21 cellular contexts compared by ENCODE assay signal in the genomic region with DNA sequence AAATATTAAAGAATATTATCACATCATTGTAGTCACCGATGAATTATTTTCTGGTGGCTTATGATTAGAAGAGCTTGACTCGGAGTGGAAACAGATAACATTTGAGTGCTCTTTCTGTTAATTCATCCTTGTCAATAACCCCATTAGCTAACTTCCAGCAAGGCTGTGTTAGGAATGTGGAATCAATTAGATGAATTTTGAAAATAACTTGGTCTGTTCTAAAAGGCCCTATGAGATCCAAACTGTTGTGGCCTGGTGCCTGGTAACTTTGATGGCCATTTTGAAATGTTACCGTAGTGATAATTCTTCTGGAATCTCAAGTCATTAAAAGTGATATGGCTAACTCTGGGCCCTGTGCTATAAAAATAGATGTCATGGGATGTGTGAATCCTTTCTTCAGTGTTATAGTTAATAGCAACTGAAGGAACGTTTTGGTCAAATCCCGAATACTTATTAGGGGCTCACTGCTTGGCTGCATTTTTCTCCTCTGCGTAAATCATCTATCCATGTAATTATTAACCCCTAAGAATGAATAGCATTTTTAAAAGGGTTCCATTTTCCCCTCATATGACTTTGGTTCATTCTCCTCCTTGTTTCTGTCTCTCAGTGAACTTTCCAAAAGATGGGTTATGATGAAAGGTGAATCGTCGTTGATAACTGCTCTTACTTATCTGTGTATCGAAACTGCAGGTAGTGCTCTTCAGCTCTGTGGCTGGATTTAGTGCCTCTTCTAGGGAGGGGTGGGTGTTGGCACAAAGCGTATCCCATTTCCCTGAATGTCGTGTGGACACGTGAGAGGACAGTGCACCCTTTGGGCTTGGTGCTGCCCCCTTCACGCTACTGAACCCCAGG.
DNase-seq lines count a peak whose midpoint lies in the region; ATAC-seq, FAIRE-seq and TF ChIP-seq lines count a peak whose summit lies in the region.
"Had no signal": no experiment of that assay in that cellular context is flagged by ENCODE, and none has a peak within 500 bp of the region (broad histone marks: within the 10 kb centered on the region; RNA-seq: fewer than 3 reads in every experiment).

No MANE protein-coding gene starts in this region.

- H3K27me3 ChIP-seq in H1 (replicated peaks in 1 of 4; ENCODE audit: control insufficient read depth in 3 of 4, extremely low read depth in 1 of 4, insufficient read depth in 3 of 4, low read length in 3 of 4) (no peaks in the 10 kb centered on the region), trophoblast cell (ENCODE audit: insufficient read depth, low read length) (no peaks in the 10 kb centered on the region)
- H3K27me3 ChIP-seq: adrenal gland, dorsolateral prefrontal cortex had no signal

- no peak for TF ChIP-seq EP300 in H1 (IDR thresholded peaks at IDR 0.05; ENCODE audit: borderline replicate concordance in 1 of 2, low read depth in 2 of 2, low read length in 2 of 2)

- WGBS in H1 (ENCODE audit: extremely low coverage in 1 of 2, insufficient coverage in 1 of 2, insufficient read length in 1 of 2, insufficient replicate concordance in 2 of 2, low coverage in 1 of 2, low lambda C conversion rate in 2 of 2, missing lambda C conversion rate in 1 of 2), 2 experiments, result 86% methylated on average over 13 of the region's 13 CpGs; no CpG with 5 or more reads in 1 of the 2 experiments
- no CpG with 5 or more reads among the region's 13 CpGs for WGBS in trophoblast cell (ENCODE audit: extremely low coverage, insufficient coverage, insufficient read length)

- no TSS peak for BruUV-seq in MCF 10A (replicated peaks; lab: Mats Ljungman, UMichigan)

- H4K12ac ChIP-seq in trophoblast cell (ENCODE audit: low read depth, low read length), result no peak overlapping the region

- H3K4me3 ChIP-seq in H1 (ENCODE audit: extremely low read depth in 1 of 4, insufficient read depth in 2 of 4, low read depth in 3 of 4, low read length in 4 of 4) (no peak overlapping the region), trophoblast cell (ENCODE audit: low read depth, low read length) (no peak overlapping the region)
- H3K4me3 ChIP-seq: adrenal gland, dorsolateral prefrontal cortex had no signal

- H3K23ac ChIP-seq in H1 (ENCODE audit: insufficient read length) (no peak overlapping the region), trophoblast cell (ENCODE audit: low read length) (no peak overlapping the region)

- no peak overlapping the region for H2BK20ac ChIP-seq in H1 (ENCODE audit: low read length)

- H2AK5ac ChIP-seq in H1 (ENCODE audit: low read depth, low read length) (no peak overlapping the region), trophoblast cell (ENCODE audit: low read length) (peak overlapping the region; percentile 20)

- H3K79me2 ChIP-seq in H1 (ENCODE audit: control insufficient read depth in 1 of 2, insufficient read depth in 2 of 2, low read length in 2 of 2), result peaks cover 13 to 98% of the 10 kb centered on the region in 2 experiments
- H3K79me2 ChIP-seq in trophoblast cell (ENCODE audit: control insufficient read depth, insufficient read depth, low read length, poor library complexity), result peaks cover 36% of the 10 kb centered on the region

- H3K9ac ChIP-seq in H1 (replicated peaks in 1 of 4; ENCODE audit: extremely low read depth in 1 of 4, low read depth in 3 of 4, low read length in 3 of 4), result no peak overlapping the region
- no peak overlapping the region for H3K9ac ChIP-seq in trophoblast cell (ENCODE audit: low read length)

- H2BK5ac ChIP-seq in H1 (ENCODE audit: low read depth, low read length) (peak overlapping the region; percentile 47; the same call in 1 of the 2 replicates), trophoblast cell (ENCODE audit: low read depth, low read length, poor library complexity) (peak overlapping the region; percentile 26)

- TF ChIP-seq CTCF in H1 (IDR thresholded peaks at IDR 0.05; ENCODE audit: control extremely low read depth in 1 of 3, insufficient read depth in 1 of 3, low read depth in 1 of 3, low read length in 3 of 3) (no peak), MCF 10A (IDR thresholded peaks at IDR 0.05; ENCODE audit: unreplicated experiment) (no peak)

- no peak overlapping the region for H3K56ac ChIP-seq in H1 (replicated peaks; ENCODE audit: insufficient read length, low read depth, low read length)

- no peak overlapping the region for H2BK15ac ChIP-seq in H1 (ENCODE audit: low read length)

- no peak overlapping the region for H3K27ac Mint-ChIP-seq in stimulated activated naive CD8-positive, alpha-beta T cell treated with anti-CD3 and anti-CD28 coated beads, Interleukin-15, amount 100 ng/mL, for 72 hours
- no peak overlapping the region for H3K27ac Mint-ChIP-seq in MCF 10A (ENCODE audit: low read depth, unreplicated experiment)
- H3K27ac Mint-ChIP-seq: activated CD8-positive, alpha-beta memory T cell treated with anti-CD3 and anti-CD28 coated beads, Interleukin-2, amount 10 ng/mL, durations not matched to agents 7 days and 5 days; CD4-positive, alpha-beta T cell; naive thymus-derived CD4-positive, alpha-beta T cell had no signal

- H3K9me3 ChIP-seq in H1 (ENCODE audit: insufficient read depth in 2 of 2, low read depth in 1 of 2, low read length in 1 of 2) (no peaks in the 10 kb centered on the region), trophoblast cell (ENCODE audit: insufficient read depth, low read depth, low read length) (no peaks in the 10 kb centered on the region)
- H3K9me3 ChIP-seq: adrenal gland had no signal

- peaks cover 62% of the 10 kb centered on the region for H3K4me1 Mint-ChIP-seq in stimulated activated naive CD8-positive, alpha-beta T cell treated with anti-CD3 and anti-CD28 coated beads, Interleukin-15, amount 100 ng/mL, for 72 hours
- peaks cover 12% of the 10 kb centered on the region for H3K4me1 Mint-ChIP-seq in MCF 10A (ENCODE audit: insufficient read depth, unreplicated experiment)

- TF ChIP-seq POLR2A in H1 (IDR thresholded peaks at IDR 0.05; ENCODE audit: control extremely low read depth in 1 of 2, low read depth in 2 of 2, low read length in 2 of 2), result no peak

- TF ChIP-seq RAD21 in H1 (IDR thresholded peaks at IDR 0.05 in 1 of 2, conservative IDR thresholded peaks at IDR 0.05 in 1 of 2; ENCODE audit: low read depth in 2 of 2, low read length in 2 of 2), result no peak

- FAIRE-seq in H1 (lab: Jason Lieb, UNC), result no peak
- FAIRE-seq: GM12892 had no signal

- H3K4me2 ChIP-seq in H1 (ENCODE audit: insufficient read depth in 1 of 2, low read depth in 2 of 2, low read length in 2 of 2), result no peak overlapping the region
- H3K4me2 ChIP-seq in trophoblast cell (ENCODE audit: low read length), result no peak overlapping the region

- H3K4ac ChIP-seq in H1 (replicated peaks; ENCODE audit: insufficient read length, low read depth, low read length) (no peak overlapping the region), trophoblast cell (ENCODE audit: low read depth, low read length) (peak overlapping the region; percentile 78)

- no peaks in the 10 kb centered on the region for H3K9me3 Mint-ChIP-seq in stimulated activated naive CD8-positive, alpha-beta T cell treated with anti-CD3 and anti-CD28 coated beads, Interleukin-15, amount 100 ng/mL, for 72 hours
- no peaks in the 10 kb centered on the region for H3K9me3 Mint-ChIP-seq in MCF 10A (ENCODE audit: unreplicated experiment)
- H3K9me3 Mint-ChIP-seq: CD4-positive, alpha-beta T cell; naive thymus-derived CD4-positive, alpha-beta T cell had no signal

- peak; percentile 38 for ATAC-seq in stimulated activated naive CD8-positive, alpha-beta T cell treated with anti-CD3 and anti-CD28 coated beads, Interleukin-15, Interleukin-2, amounts not matched to agents 100 U/mL and 50 U/mL, for 24 hours
- no peak for ATAC-seq in stimulated activated naive CD8-positive, alpha-beta T cell treated with anti-CD3 and anti-CD28 coated beads, Interleukin-15, amount 100 ng/mL, for 72 hours
- ATAC-seq in GM21717 (IDR thresholded peaks at IDR 0.05; ENCODE audit: unreplicated experiment), result no peak
- ATAC-seq: activated CD8-positive, alpha-beta memory T cell treated with anti-CD3 and anti-CD28 coated beads, Interleukin-2, amount 10 ng/mL, durations not matched to agents 7 days and 5 days; naive thymus-derived CD4-positive, alpha-beta T cell had no signal

- intact Hi-C loops in MCF 10A (cut with micrococcal nuclease), result no loop called here

- H3K18ac ChIP-seq in H1 (ENCODE audit: extremely low read depth, low read length) (no peak overlapping the region), trophoblast cell (ENCODE audit: low read length) (peak overlapping the region; percentile 31)

- H3K23me2 ChIP-seq in H1 (ENCODE audit: low read depth, low read length), result no peaks in the 10 kb centered on the region

- H2AFZ ChIP-seq in H1 (ENCODE audit: low read length) (no peak overlapping the region), trophoblast cell (ENCODE audit: insufficient read depth, low read length, poor library complexity) (no peak overlapping the region)

- CTCF ChIA-PET in H1 (lab: Charles Lee; ENCODE audit: partially characterized antibody) (interaction anchor here (1.1 to 2.6 kb wide), 4 partner anchors 11 to 47 kb away, joined by 4 to 7 read pairs (median 4); no protein-coding TSS in a partner anchor), MCF 10A (lab: Yijun Ruan, JAX) (interaction anchor here (0.6 kb wide), 1 partner anchor 14 kb away, joined by 3 read pairs; no protein-coding TSS in a partner anchor)

- H3K36me3 Mint-ChIP-seq in MCF 10A (ENCODE audit: insufficient read depth, unreplicated experiment), result no peaks in the 10 kb centered on the region
- H3K36me3 Mint-ChIP-seq: activated CD8-positive, alpha-beta memory T cell treated with anti-CD3 and anti-CD28 coated beads, Interleukin-2, amount 10 ng/mL, durations not matched to agents 7 days and 5 days had no signal

- H3K4me1 ChIP-seq in H1 (replicated peaks in 1 of 4; ENCODE audit: control insufficient read depth in 3 of 4, insufficient read depth in 4 of 4, low read length in 3 of 4) (peaks cover 3 to 30% (median 26%) of the 10 kb centered on the region in 4 experiments), trophoblast cell (ENCODE audit: control insufficient read depth in 1 of 2, insufficient read depth in 2 of 2, low read length in 2 of 2) (peaks cover 28 to 41% of the 10 kb centered on the region in 2 experiments)

- H3K14ac ChIP-seq in H1 (ENCODE audit: insufficient read length) (no peak overlapping the region), trophoblast cell (ENCODE audit: low read length) (peak overlapping the region; percentile 6)

- H2BK120ac ChIP-seq in H1 (replicated peaks; ENCODE audit: low read depth, low read length) (no peak overlapping the region), trophoblast cell (ENCODE audit: insufficient read depth, low read length, poor library complexity) (peak overlapping the region; percentile 67)

- H2BK12ac ChIP-seq in H1 (ENCODE audit: low read depth, low read length), result no peak overlapping the region
- peak overlapping the region; percentile 56 for H2BK12ac ChIP-seq in trophoblast cell (ENCODE audit: low read length)

- POLR2A ChIA-PET in H1 (lab: Charles Lee; ENCODE audit: partially characterized antibody), result interaction anchor here (0.6 to 1.3 kb wide), 2 partner anchors 10 to 29 kb away, joined by 3 read pairs; no protein-coding TSS in a partner anchor
- POLR2A ChIA-PET in MCF 10A (lab: Yijun Ruan, JAX), result interaction anchor here (0.7 kb wide), 1 partner anchor 11 kb away, joined by 3 read pairs; no protein-coding TSS in a partner anchor

- no peak for DNase-seq in stimulated activated naive CD8-positive, alpha-beta T cell treated with anti-CD3 and anti-CD28 coated beads, Interleukin-15, Interleukin-2, amounts not matched to agents 100 U/mL and 50 U/mL, for 24 hours
- DNase-seq in stimulated activated naive CD8-positive, alpha-beta T cell treated with anti-CD3 and anti-CD28 coated beads, Interleukin-15, amount 100 ng/mL, for 72 hours, result no peak
- DNase-seq in H1 (ENCODE audit: low read depth in 1 of 2, low spot score in 2 of 2) (no peak), trophoblast cell (no peak), NCI-H1092 (lab: John Stamatoyannopoulos, UW) (no peak), SKM-1 (lab: John Stamatoyannopoulos, UW; ENCODE audit: unreplicated experiment) (no peak), MCF 10A (ENCODE audit: unreplicated experiment) (no peak)
- DNase-seq: activated CD4-positive, alpha-beta T cell treated with anti-CD3 and anti-CD28 coated beads for 4 hours; activated CD8-positive, alpha-beta memory T cell treated with anti-CD3 and anti-CD28 coated beads, Interleukin-2, amount 10 ng/mL, durations not matched to agents 7 days and 5 days; activated effector memory CD4-positive, alpha-beta T cell treated with Interleukin-2 at 50 U/mL for 16 hours; adrenal gland; caudate nucleus; CD4-positive, alpha-beta T cell; dorsolateral prefrontal cortex; glutamatergic neuron; H7; naive thymus-derived CD4-positive, alpha-beta T cell; NCI-H146; NCI-H2171 treated with DMSO at 0.1 percent for 48 hours had no signal

- no peaks in the 10 kb centered on the region for H3K27me3 Mint-ChIP-seq in stimulated activated naive CD8-positive, alpha-beta T cell treated with anti-CD3 and anti-CD28 coated beads, Interleukin-15, amount 100 ng/mL, for 72 hours
- H3K27me3 Mint-ChIP-seq in MCF 10A (ENCODE audit: insufficient read depth, unreplicated experiment), result no peaks in the 10 kb centered on the region
- H3K27me3 Mint-ChIP-seq: activated CD8-positive, alpha-beta memory T cell treated with anti-CD3 and anti-CD28 coated beads, Interleukin-2, amount 10 ng/mL, durations not matched to agents 7 days and 5 days; CD4-positive, alpha-beta T cell; naive thymus-derived CD4-positive, alpha-beta T cell had no signal

- no peaks in the 10 kb centered on the region for H3K36me3 ChIP-seq in H1 (ENCODE audit: control insufficient read depth in 2 of 4, insufficient read depth in 4 of 4, low read length in 3 of 4)
- H3K36me3 ChIP-seq in trophoblast cell (ENCODE audit: control insufficient read depth in 1 of 2, insufficient read depth in 2 of 2, low read length in 2 of 2), result peaks cover 0 to 2% of the 10 kb centered on the region in 2 experiments
- H3K36me3 ChIP-seq: adrenal gland had no signal

- H3K27ac ChIP-seq in H1 (ENCODE audit: low read depth, low read length) (no peak overlapping the region), trophoblast cell (ENCODE audit: low read depth, low read length) (no peak overlapping the region)

- H4K20me1 ChIP-seq in H1 (replicated peaks in 1 of 2; ENCODE audit: control insufficient read depth in 1 of 2, insufficient read depth in 2 of 2, low read length in 2 of 2), result peaks cover 36 to 38% of the 10 kb centered on the region in 2 experiments

- no peak overlapping the region for H3K4me3 Mint-ChIP-seq in stimulated activated naive CD8-positive, alpha-beta T cell treated with anti-CD3 and anti-CD28 coated beads, Interleukin-15, amount 100 ng/mL, for 72 hours
- H3K4me3 Mint-ChIP-seq in MCF 10A (ENCODE audit: unreplicated experiment), result no peak overlapping the region
- H3K4me3 Mint-ChIP-seq: activated CD8-positive, alpha-beta memory T cell treated with anti-CD3 and anti-CD28 coated beads, Interleukin-2, amount 10 ng/mL, durations not matched to agents 7 days and 5 days; CD4-positive, alpha-beta T cell had no signal

- H4K91ac ChIP-seq in H1 (replicated peaks; ENCODE audit: insufficient read length, low read length) (no peak overlapping the region), trophoblast cell (ENCODE audit: low read depth, low read length) (peak overlapping the region; percentile 56)

- H4K8ac ChIP-seq in H1 (ENCODE audit: extremely low read depth, insufficient read depth, low read length) (no peak overlapping the region), trophoblast cell (ENCODE audit: low read depth, low read length) (peak overlapping the region; percentile 6)

- H4K5ac ChIP-seq in H1 (ENCODE audit: insufficient read length, low read depth, low read length), result no peak overlapping the region

- H3K79me1 ChIP-seq in H1 (ENCODE audit: low read depth, low read length) (peaks cover 24% of the 10 kb centered on the region), trophoblast cell (ENCODE audit: low read length) (peaks cover 33% of the 10 kb centered on the region)
